ENCODE assay signal across 10 cellular contexts in the genomic region with DNA sequence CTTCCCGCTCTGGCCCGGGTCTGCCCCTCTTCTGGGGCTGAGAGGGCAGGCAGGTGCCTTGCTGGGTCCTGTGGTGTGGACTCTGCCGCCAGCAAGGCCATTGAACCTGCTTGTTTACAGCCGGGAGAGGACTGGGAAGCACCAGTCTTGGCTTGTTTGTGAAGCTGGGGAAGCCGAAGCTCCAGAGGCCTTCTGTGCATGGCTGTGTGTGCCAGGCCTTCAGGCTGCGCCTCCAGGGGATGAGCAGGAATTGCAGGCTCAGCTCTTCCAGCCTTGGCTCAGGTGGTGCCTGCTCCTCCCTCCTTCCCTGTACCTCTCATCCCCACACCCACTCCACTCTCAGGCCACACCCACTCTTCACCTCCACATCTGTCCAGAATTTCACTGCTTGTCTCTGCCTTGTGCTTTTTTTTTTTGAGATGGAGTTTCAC.
DNase-seq lines count a peak whose midpoint lies in the region; ATAC-seq and TF ChIP-seq lines count a peak whose summit lies in the region.
"Had no signal": no experiment of that assay in that cellular context is flagged by ENCODE, and none has a peak within 500 bp of the region (broad histone marks: within the 10 kb centered on the region; RNA-seq: fewer than 3 reads in every experiment).

No MANE protein-coding gene starts in this region.

- H3K4me3 Mint-ChIP-seq in central memory CD8-positive, alpha-beta T cell, result no peak overlapping the region
- H3K4me3 Mint-ChIP-seq in nephron progenitor cell, result no peak overlapping the region

- H3K27me3 Mint-ChIP-seq in central memory CD8-positive, alpha-beta T cell, result no peaks in the 10 kb centered on the region
- H3K27me3 Mint-ChIP-seq in nephron progenitor cell (ENCODE audit: low read depth, poor library complexity), result peaks cover 3% of the 10 kb centered on the region

- DNase-seq in DMS79 (lab: John Stamatoyannopoulos, UW), result peak; percentile 81
- peak; percentile 57 for DNase-seq in NCI-H2029 treated with DMSO at 0.1 percent for 48 hours (lab: John Stamatoyannopoulos, UW)
- DNase-seq in central memory CD8-positive, alpha-beta T cell (ENCODE audit: low spot score in 2 of 2), result no peak
- DNase-seq in nephron progenitor cell, result no peak
- no peak for DNase-seq in NOMO-1 treated with dmso at 0.1 percent for 144 hours (lab: John Stamatoyannopoulos, UW; ENCODE audit: unreplicated experiment)
- DNase-seq in NK-92 treated with Interleukin-12 subunit alpha and Interleukin-12 subunit beta, amount 100 ng/mL, for 24 hours (lab: John Stamatoyannopoulos, UW), result no peak
- DNase-seq in HUDEP-2 (lab: John Stamatoyannopoulos, UW; ENCODE audit: unreplicated experiment in 76 of 76), result no peak
- DNase-seq: lower lobe of right lung; stimulated activated CD4-positive, alpha-beta T cell treated with anti-CD3 and anti-CD28 coated beads, Interleukin-15, amount 100 ng/mL, for 24 hours had no signal

- peaks cover 14% of the 10 kb centered on the region for H3K36me3 Mint-ChIP-seq in central memory CD8-positive, alpha-beta T cell (ENCODE audit: insufficient read depth)
- H3K36me3 Mint-ChIP-seq in nephron progenitor cell (ENCODE audit: low read depth), result peaks cover 10% of the 10 kb centered on the region

- peaks cover 50% of the 10 kb centered on the region for H3K4me1 Mint-ChIP-seq in central memory CD8-positive, alpha-beta T cell
- peaks cover 78% of the 10 kb centered on the region for H3K4me1 Mint-ChIP-seq in nephron progenitor cell

- no peak for TF ChIP-seq CTCF in nephron progenitor cell (IDR thresholded peaks at IDR 0.05)

- H3K9me3 Mint-ChIP-seq in central memory CD8-positive, alpha-beta T cell, result no peaks in the 10 kb centered on the region
- no peaks in the 10 kb centered on the region for H3K9me3 Mint-ChIP-seq in nephron progenitor cell

- H3K27ac Mint-ChIP-seq in central memory CD8-positive, alpha-beta T cell (ENCODE audit: low read depth), result peak overlapping the region; percentile 46
- H3K27ac Mint-ChIP-seq in nephron progenitor cell, result peak overlapping the region; percentile 82

- no peak for ATAC-seq in central memory CD8-positive, alpha-beta T cell (replicated peaks; ENCODE audit: extremely low read depth, poor library complexity, severe bottlenecking)
- no peak for ATAC-seq in HG02885 (IDR thresholded peaks at IDR 0.05; ENCODE audit: poor library complexity, unreplicated experiment)

Comparison
In these comparisons a context has a peak if more than half of its experiments do, and no peak if none do; other contexts are left out.
1. DNase-seq: peak in DMS79 (single experiment) and NCI-H2029 treated with DMSO at 0.1 percent for 48 hours (single experiment); none in central memory CD8-positive, alpha-beta T cell (0 of 2), nephron progenitor cell (single experiment), NOMO-1 treated with dmso at 0.1 percent for 144 hours (single experiment), NK-92 treated with Interleukin-12 subunit alpha and Interleukin-12 subunit beta, amount 100 ng/mL, for 24 hours (single experiment) and HUDEP-2 (0 of 76).